ENCODE assay signal across 10 cellular contexts in the genomic region with DNA sequence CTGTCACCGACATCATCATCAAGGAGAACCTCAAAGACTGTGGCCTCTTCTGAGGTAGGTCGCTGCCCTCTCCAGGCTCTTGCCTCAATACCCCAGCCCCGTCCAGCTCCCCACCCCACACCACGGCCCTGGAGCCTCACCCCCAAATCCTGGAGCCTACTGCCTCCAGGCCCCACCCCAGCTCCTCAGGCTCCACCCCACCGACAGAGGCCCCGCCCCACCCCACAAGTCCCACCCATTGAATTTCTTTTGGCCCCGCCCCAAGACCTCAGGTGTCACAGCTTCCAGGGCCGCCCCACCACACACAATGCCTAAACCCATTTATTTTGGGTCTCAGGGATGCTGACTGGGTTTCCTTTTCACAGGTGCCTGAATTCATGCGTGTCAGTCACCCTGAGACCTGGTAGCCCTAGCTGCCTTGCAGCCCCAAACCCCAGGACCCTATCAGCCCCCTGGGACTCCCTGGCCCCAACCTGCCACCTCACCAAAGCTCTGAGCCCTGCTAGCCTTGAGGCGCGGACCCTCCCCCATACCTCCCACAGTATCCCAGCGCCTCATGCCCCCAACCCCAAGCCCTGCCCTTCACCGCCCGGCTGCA. TPM values are rescaled to one million over a fixed set of nuclear protein-coding genes. Genes with fewer than 3 reads are reported as not detected.
A peak's percentile ranks its signal among the peaks of the same experiment; 100 is the strongest.
DNase-seq lines count a peak whose midpoint lies in the region; ATAC-seq and TF ChIP-seq lines count a peak whose summit lies in the region.
"Had no signal": no experiment of that assay in that cellular context is flagged by ENCODE, and none has a peak within 500 bp of the region (broad histone marks: within the 10 kb centered on the region; RNA-seq: fewer than 3 reads in every experiment).

No MANE protein-coding gene starts in this region.

- no peak overlapping the region for H2AFZ ChIP-seq in hepatocyte

- 81% methylated on average over 9 of the region's 14 CpGs for whole genome bisulfite sequencing in hepatocyte (ENCODE audit: low lambda C conversion rate, missing lambda C conversion rate)

- DNase-seq in activated T-cell treated with anti-CD3 and anti-CD28 coated beads for 1 hour (ENCODE audit: low read depth) = peak; percentile 31
- no peak for DNase-seq in activated T-cell treated with anti-CD3 and anti-CD28 coated beads, Interleukin-2, amount 50 U/mL, for 1 hour
- peak; percentile 47 for DNase-seq in activated CD8-positive, alpha-beta T cell treated with anti-CD3 and anti-CD28 coated beads, Interleukin-2, amount 10 ng/mL, durations not matched to agents 7 days and 5 days
- peak; percentile 52 for DNase-seq in hepatocyte (ENCODE audit: low spot score)
- DNase-seq in thoracic aorta (ENCODE audit: low spot score) = no peak
- no peak for DNase-seq in caudate nucleus (lab: John Stamatoyannopoulos, UW)
- no peak for DNase-seq in NCI-H187 (lab: John Stamatoyannopoulos, UW)

- H3K9me3 ChIP-seq in hepatocyte (ENCODE audit: low read depth) = no peaks in the 10 kb centered on the region
- no peaks in the 10 kb centered on the region for H3K9me3 ChIP-seq in thoracic aorta

- H3K79me2 ChIP-seq in hepatocyte = no peaks in the 10 kb centered on the region

- H3K27ac ChIP-seq in hepatocyte (peak overlapping the region; percentile 54), thoracic aorta (no peak overlapping the region), caudate nucleus (ENCODE audit: low read depth, low read length) (no peak overlapping the region)
- H3K27ac ChIP-seq: C4-2B had no signal

- H3K4me3 Mint-ChIP-seq in activated CD8-positive, alpha-beta T cell treated with anti-CD3 and anti-CD28 coated beads, Interleukin-2, amount 10 ng/mL, durations not matched to agents 7 days and 5 days = no peak overlapping the region

- H3K4me1 ChIP-seq in hepatocyte (ENCODE audit: insufficient read depth) (no peaks in the 10 kb centered on the region), thoracic aorta (ENCODE audit: control insufficient read depth in 1 of 2, low read depth in 2 of 2) (peaks cover 3 to 21% of the 10 kb centered on the region in 2 donors)

- CTCF ChIA-PET in activated CD8-positive, alpha-beta T cell treated with anti-CD3 and anti-CD28 coated beads, Interleukin-2, amount 10 ng/mL, durations not matched to agents 7 days and 5 days (lab: Charles Lee) = interaction anchor here (0.7 to 6.7 kb wide), 35 partner anchors 7 to 393 kb away, joined by 3 to 185 read pairs (median 4); partner anchors contain the start of genes GNAI2, HYAL3, IFRD2 and NAA80

- peaks cover 16% of the 10 kb centered on the region for H3K4me1 Mint-ChIP-seq in activated CD8-positive, alpha-beta T cell treated with anti-CD3 and anti-CD28 coated beads, Interleukin-2, amount 10 ng/mL, durations not matched to agents 7 days and 5 days (ENCODE audit: low read depth)

- no peaks in the 10 kb centered on the region for H3K9me3 Mint-ChIP-seq in activated CD8-positive, alpha-beta T cell treated with anti-CD3 and anti-CD28 coated beads, Interleukin-2, amount 10 ng/mL, durations not matched to agents 7 days and 5 days (ENCODE audit: insufficient read depth)

- H3K4me2 ChIP-seq in hepatocyte = peak overlapping the region; percentile 68

- peak overlapping the region; percentile 20 for H3K27ac Mint-ChIP-seq in activated CD8-positive, alpha-beta T cell treated with anti-CD3 and anti-CD28 coated beads, Interleukin-2, amount 10 ng/mL, durations not matched to agents 7 days and 5 days

- H3K36me3 ChIP-seq in hepatocyte (replicated peaks; ENCODE audit: insufficient read depth, low read depth) (no peaks in the 10 kb centered on the region), thoracic aorta (no peaks in the 10 kb centered on the region)

- no peaks in the 10 kb centered on the region for H3K36me3 Mint-ChIP-seq in activated CD8-positive, alpha-beta T cell treated with anti-CD3 and anti-CD28 coated beads, Interleukin-2, amount 10 ng/mL, durations not matched to agents 7 days and 5 days (ENCODE audit: low read depth)

- H3K27me3 ChIP-seq in hepatocyte (peaks cover 3% of the 10 kb centered on the region), thoracic aorta (replicated peaks; ENCODE audit: insufficient read depth) (no peaks in the 10 kb centered on the region)

- TF ChIP-seq CTCF in hepatocyte (IDR thresholded peaks at IDR 0.05; ENCODE audit: poor library complexity) = no peak
- no peak for TF ChIP-seq CTCF in thoracic aorta (IDR thresholded peaks at IDR 0.05)

- peaks cover 19% of the 10 kb centered on the region for H3K27me3 Mint-ChIP-seq in activated CD8-positive, alpha-beta T cell treated with anti-CD3 and anti-CD28 coated beads, Interleukin-2, amount 10 ng/mL, durations not matched to agents 7 days and 5 days (ENCODE audit: low read depth)

- peak; percentile 55 for ATAC-seq in activated CD8-positive, alpha-beta T cell treated with anti-CD3 and anti-CD28 coated beads, Interleukin-2, amount 10 ng/mL, durations not matched to agents 7 days and 5 days
- ATAC-seq in thoracic aorta (ENCODE audit: insufficient number of reproducible peaks, low FRiP score, low read depth) (no peak), GM19463 (IDR thresholded peaks at IDR 0.05; ENCODE audit: unreplicated experiment) (no peak)

- no peaks in the 10 kb centered on the region for H4K20me1 ChIP-seq in hepatocyte (ENCODE audit: insufficient read depth, poor library complexity, severe bottlenecking)

- no peak overlapping the region for H3K4me3 ChIP-seq in hepatocyte
- peak overlapping the region; percentile 35 for H3K4me3 ChIP-seq in thoracic aorta

- POLR2A ChIA-PET in activated CD8-positive, alpha-beta T cell treated with anti-CD3 and anti-CD28 coated beads, Interleukin-2, amount 10 ng/mL, durations not matched to agents 7 days and 5 days (lab: Charles Lee) = interaction anchor here (0.7 to 4.7 kb wide), 9 partner anchors 9 to 83 kb away, joined by 3 to 21 read pairs (median 3); partner anchors contain the start of gene LSMEM2

- H3K9me2 ChIP-seq in hepatocyte (replicated peaks; ENCODE audit: insufficient read depth) = no peaks in the 10 kb centered on the region

RNA-seq across cellular contexts. Expression of gene GNAT1, which starts 3.6 kb away (rescaled TPM):
- total RNA-seq in activated CD8-positive, alpha-beta T cell treated with anti-CD3 and anti-CD28 coated beads, Interleukin-2, amount 10 ng/mL, durations not matched to agents 7 days and 5 days = not detected
- total RNA-seq in hepatocyte (not detected in 2 replicates), thoracic aorta (under 1 TPM in 1 of 2 donors, not detected in 1; 0.54 TPM)
- polyA plus RNA-seq in hepatocyte = not detected in 2 replicates
- total RNA-seq: T-helper 2 cell treated with Interferon-gamma antibody and Interleukin-4, amounts not matched to agents 100 ng/mL and 5 ng/mL, for 36 hours had no signal

RNA-seq across cellular contexts. Expression of gene SLC38A3, which starts 10.1 kb away (rescaled TPM):
- not detected for total RNA-seq in activated CD8-positive, alpha-beta T cell treated with anti-CD3 and anti-CD28 coated beads, Interleukin-2, amount 10 ng/mL, durations not matched to agents 7 days and 5 days
- 22.6 and 24.7 TPM in 2 replicates for total RNA-seq in hepatocyte
- 37.9 and 56.6 TPM in 2 replicates for polyA plus RNA-seq in hepatocyte
- under 1 TPM in 1 of 2 donors, not detected in 1; 0.28 TPM for total RNA-seq in thoracic aorta
- total RNA-seq: T-helper 2 cell treated with Interferon-gamma antibody and Interleukin-4, amounts not matched to agents 100 ng/mL and 5 ng/mL, for 36 hours had no signal

RNA-seq across cellular contexts. Expression of gene SEMA3F, which starts 39.9 kb away (rescaled TPM):
- total RNA-seq in activated CD8-positive, alpha-beta T cell treated with anti-CD3 and anti-CD28 coated beads, Interleukin-2, amount 10 ng/mL, durations not matched to agents 7 days and 5 days = not detected
- total RNA-seq in hepatocyte (11.8 and 15.5 TPM in 2 replicates), thoracic aorta (10 to 100 TPM; 25.5 to 35.1 TPM)
- polyA plus RNA-seq in hepatocyte = 13.9 and 16.8 TPM in 2 replicates

RNA-seq across cellular contexts. Expression of gene GNAI2, which starts 41.0 kb away (rescaled TPM):
- total RNA-seq in activated CD8-positive, alpha-beta T cell treated with anti-CD3 and anti-CD28 coated beads, Interleukin-2, amount 10 ng/mL, durations not matched to agents 7 days and 5 days = 100 to 1,000 TPM; 515 to 531 TPM
- total RNA-seq in hepatocyte (95.0 and 103 TPM in 2 replicates), thoracic aorta (100 to 1,000 TPM; 183 to 337 TPM)
- 219 and 233 TPM in 2 replicates for polyA plus RNA-seq in hepatocyte

Comparison
In these comparisons a context has a peak if more than half of its experiments do, and no peak if none do; other contexts are left out.
1. DNase-seq: peak in activated T-cell treated with anti-CD3 and anti-CD28 coated beads for 1 hour (single experiment), activated CD8-positive, alpha-beta T cell treated with anti-CD3 and anti-CD28 coated beads, Interleukin-2, amount 10 ng/mL, durations not matched to agents 7 days and 5 days (single experiment) and hepatocyte (single experiment); none in activated T-cell treated with anti-CD3 and anti-CD28 coated beads, Interleukin-2, amount 50 U/mL, for 1 hour (single experiment), thoracic aorta (single experiment), caudate nucleus (0 of 61) and NCI-H187 (0 of 2).
2. RNA of gene SLC38A3, which starts 10.1 kb away (total RNA-seq): 22.6 to 24.7 TPM in hepatocyte; 0.28 TPM in thoracic aorta and not detected in activated CD8-positive, alpha-beta T cell treated with anti-CD3 and anti-CD28 coated beads, Interleukin-2, amount 10 ng/mL, durations not matched to agents 7 days and 5 days; every median in the first group is over 10 times any median in the second.
3. RNA of gene SEMA3F, which starts 39.9 kb away (total RNA-seq): 25.5 to 35.1 TPM in thoracic aorta and 11.8 to 15.5 TPM in hepatocyte; not detected in activated CD8-positive, alpha-beta T cell treated with anti-CD3 and anti-CD28 coated beads, Interleukin-2, amount 10 ng/mL, durations not matched to agents 7 days and 5 days; every median in the first group is over 10 times any median in the second.